In genomic region chr1:179340915-179341314, GRCh38 we compare ENCODE assay signal across 20 cellular contexts. TPM values are rescaled to one million over a fixed set of nuclear protein-coding genes. Genes with fewer than 3 reads are reported as not detected.
"Had no signal": no experiment of that assay in that cellular context is flagged by ENCODE, and none has a peak within 500 bp of the region (broad histone marks: within the 10 kb centered on the region; RNA-seq: fewer than 3 reads in every experiment).

No MANE protein-coding gene starts in this region.

- H3K9me3 Mint-ChIP-seq: activated naive CD4-positive, alpha-beta T cell treated with anti-CD3 and anti-CD28 coated beads, Interleukin-2, amount 50 U/mL, for 24 hours; naive thymus-derived CD4-positive, alpha-beta T cell; neural progenitor cell; type B pancreatic cell had no signal

- ATAC-seq: left lobe of liver; mucosa of descending colon; naive thymus-derived CD4-positive, alpha-beta T cell; right cardiac atrium had no signal

- H3K27ac Mint-ChIP-seq: neural progenitor cell, type B pancreatic cell had no signal

- DNase-seq: activated CD4-positive, alpha-beta T cell treated with anti-CD3 and anti-CD28 coated beads for 1 hour; activated CD8-positive, alpha-beta memory T cell treated with anti-CD3 and anti-CD28 coated beads for 24 hours; activated CD8-positive, alpha-beta memory T cell treated with anti-CD3 and anti-CD28 coated beads, Interleukin-2, amount 50 U/mL, for 48 hours; activated effector memory CD4-positive, alpha-beta T cell treated with anti-CD3 and anti-CD28 coated beads, Interleukin-2, amount 50 U/mL, for 16 hours; activated T-cell treated with anti-CD3 and anti-CD28 coated beads, Interleukin-2, amount 50 U/mL, for 48 hours; effector CD4-positive, alpha-beta T cell; mucosa of descending colon; naive thymus-derived CD4-positive, alpha-beta T cell; right cardiac atrium; testis; WERI-Rb-1 had no signal

- H3K27me3 Mint-ChIP-seq: activated naive CD4-positive, alpha-beta T cell treated with anti-CD3 and anti-CD28 coated beads, Interleukin-2, amount 50 U/mL, for 24 hours; naive thymus-derived CD4-positive, alpha-beta T cell; type B pancreatic cell had no signal

- H3K4me3 Mint-ChIP-seq: activated naive CD4-positive, alpha-beta T cell treated with anti-CD3 and anti-CD28 coated beads, Interleukin-2, amount 50 U/mL, for 24 hours; naive thymus-derived CD4-positive, alpha-beta T cell; neural progenitor cell; type B pancreatic cell had no signal

- H3K36me3 ChIP-seq: breast epithelium, neural progenitor cell, prostate gland had no signal

- H3K4me1 ChIP-seq: breast epithelium, neural progenitor cell, prostate gland, testis had no signal

- H3K9me3 ChIP-seq: breast epithelium, mucosa of descending colon, prostate gland, testis had no signal

- H3K27me3 ChIP-seq: breast epithelium, neural progenitor cell, testis had no signal

- H3K4me3 ChIP-seq: breast epithelium, coronary artery, mucosa of descending colon, neural progenitor cell, prostate gland, testis had no signal

- H3K4me1 Mint-ChIP-seq: activated naive CD4-positive, alpha-beta T cell treated with anti-CD3 and anti-CD28 coated beads, Interleukin-2, amount 50 U/mL, for 24 hours; neural progenitor cell had no signal

RNA-seq across cellular contexts. Expression of gene AXDND1, which starts 24.9 kb away (rescaled TPM):
- total RNA-seq: left lobe of liver, lung microvascular endothelial cell, right cardiac atrium had no signal
- polyA plus RNA-seq: esophagus; naive thymus-derived CD4-positive, alpha-beta T cell; right cardiac atrium had no signal
